ENCODE assay signal across 19 cellular contexts in genomic region chr9:119924736-119925135, GRCh38.
A peak's percentile ranks its signal among the peaks of the same experiment; 100 is the strongest.
DNase-seq lines count a peak whose midpoint lies in the region; TF ChIP-seq lines count a peak whose summit lies in the region.
"Had no signal": no experiment of that assay in that cellular context is flagged by ENCODE, and none has a peak within 500 bp of the region (broad histone marks: within the 10 kb centered on the region; RNA-seq: fewer than 3 reads in every experiment).

No MANE protein-coding gene starts in this region.

- H3K27ac ChIP-seq in WERI-Rb-1 = no peak overlapping the region
- H3K27ac ChIP-seq in mesendoderm (ENCODE audit: low read depth, low read length) = no peak overlapping the region
- H3K27ac ChIP-seq: SJSA1 had no signal

- no peak overlapping the region for H3K56ac ChIP-seq in mesendoderm (ENCODE audit: low read length)

- H2BK5ac ChIP-seq in mesendoderm (ENCODE audit: low read length) = no peak overlapping the region

- H3K36me3 ChIP-seq in H7 (replicated peaks; ENCODE audit: control insufficient read depth, insufficient read depth, low read length) = no peaks in the 10 kb centered on the region
- H3K36me3 ChIP-seq in WERI-Rb-1 = no peaks in the 10 kb centered on the region
- H3K36me3 ChIP-seq in mesendoderm (ENCODE audit: control insufficient read depth, insufficient read depth, low read length) = no peaks in the 10 kb centered on the region
- H3K36me3 ChIP-seq: SJSA1 had no signal

- H3K4ac ChIP-seq in mesendoderm (ENCODE audit: low read depth, low read length) = no peak overlapping the region

- no peak overlapping the region for H2BK15ac ChIP-seq in mesendoderm (replicated peaks; ENCODE audit: low read depth)

- H3K18ac ChIP-seq in mesendoderm (ENCODE audit: low read length) = no peak overlapping the region

- peak; percentile 25; the same call in 1 of the 2 replicates for TF ChIP-seq CTCF in WERI-Rb-1 (IDR thresholded peaks at IDR 0.05; ENCODE audit: low read depth, low read length)

- no peaks in the 10 kb centered on the region for H3K79me2 ChIP-seq in mesendoderm (ENCODE audit: control insufficient read depth, insufficient read depth, low read length)

- H3K9me3 ChIP-seq in WERI-Rb-1 (ENCODE audit: severe bottlenecking) = no peaks in the 10 kb centered on the region

- H4K5ac ChIP-seq in mesendoderm (ENCODE audit: low read length) = no peak overlapping the region

- H3K9ac ChIP-seq in mesendoderm (ENCODE audit: low read length) = no peak overlapping the region

- H2BK120ac ChIP-seq in mesendoderm (ENCODE audit: low read depth, low read length) = no peak overlapping the region

- H3K27me3 ChIP-seq in H7 (ENCODE audit: control insufficient read depth, insufficient read depth, low read length) (no peaks in the 10 kb centered on the region), WERI-Rb-1 (ENCODE audit: insufficient read depth, low read depth, severe bottlenecking) (no peaks in the 10 kb centered on the region), mesendoderm (ENCODE audit: insufficient read depth, low read length, poor library complexity) (no peaks in the 10 kb centered on the region)

- H3K4me1 ChIP-seq in mesendoderm (ENCODE audit: control insufficient read depth, low read depth, low read length) = no peaks in the 10 kb centered on the region
- H3K4me1 ChIP-seq: SJSA1 had no signal

- H4K8ac ChIP-seq in mesendoderm (ENCODE audit: low read depth, low read length) = no peak overlapping the region

- H3K79me1 ChIP-seq in mesendoderm (ENCODE audit: low read length) = no peaks in the 10 kb centered on the region

- H3K4me3 ChIP-seq in H7 (ENCODE audit: insufficient read depth, low read depth, low read length) (no peak overlapping the region), WERI-Rb-1 (ENCODE audit: low read depth, low read length) (no peak overlapping the region), mesendoderm (ENCODE audit: low read length) (no peak overlapping the region)
- H3K4me3 ChIP-seq: SJSA1 had no signal

- H3K23ac ChIP-seq in mesendoderm (ENCODE audit: low read length) = no peak overlapping the region

- WGBS in mesendoderm (ENCODE audit: extremely low coverage, insufficient coverage, low lambda C conversion rate) = no CpG with 5 or more reads among the region's 4 CpGs

- DNase-seq in COLO668 (lab: John Stamatoyannopoulos, UW; ENCODE audit: unreplicated experiment) = peak; percentile 5
- peak; percentile 9 for DNase-seq in H7
- no peak for DNase-seq in WERI-Rb-1
- peak; percentile 30 for DNase-seq in mesendoderm
- no peak for DNase-seq in NCI-H2081 (lab: John Stamatoyannopoulos, UW)
- no peak for DNase-seq in DMS 273 (lab: John Stamatoyannopoulos, UW; ENCODE audit: unreplicated experiment)
- no peak for DNase-seq in SW 1271 (lab: John Stamatoyannopoulos, UW)
- DNase-seq: AML-193; C1 segment of cervical spinal cord; CD8-positive, alpha-beta memory T cell; DMS79; HFFc6; MV-4-11; NCI-H1105 treated with DMSO at 0.1 percent for 48 hours; NCI-H1694 treated with DMSO at 0.1 percent for 48 hours; NCI-H226; NCI-H510A treated with DMSO at 0.1 percent for 48 hours; OCI-M1 had no signal

- no peak overlapping the region for H3K4me2 ChIP-seq in mesendoderm (ENCODE audit: low read length)

- H2AK5ac ChIP-seq in mesendoderm (ENCODE audit: low read length) = no peak overlapping the region

Comparison
In these comparisons a context has a peak if more than half of its experiments do, and no peak if none do; other contexts are left out.
1. DNase-seq: peak in COLO668 (single experiment), H7 (single experiment) and mesendoderm (single experiment); none in WERI-Rb-1 (single experiment), NCI-H2081 (0 of 2), DMS 273 (single experiment) and SW 1271 (0 of 2).